ENCODE assay signal across 10 cellular contexts in genomic region chr2:112622528-112622849, GRCh38. TPM values are rescaled to one million over a fixed set of nuclear protein-coding genes. Genes with fewer than 3 reads are reported as not detected.
DNase-seq lines count a peak whose midpoint lies in the region; ATAC-seq and TF ChIP-seq lines count a peak whose summit lies in the region.
"Had no signal": no experiment of that assay in that cellular context is flagged by ENCODE, and none has a peak within 500 bp of the region (broad histone marks: within the 10 kb centered on the region; RNA-seq: fewer than 3 reads in every experiment).

No MANE protein-coding gene starts in this region.

- peaks cover 14% of the 10 kb centered on the region for H3K4me1 Mint-ChIP-seq in GM23338

- no peaks in the 10 kb centered on the region for H3F3A ChIP-seq in GM23338 (replicated peaks; ENCODE audit: low read depth)

- no peak for TF ChIP-seq CTCF in GM23338 (conservative IDR thresholded peaks at IDR 0.05; ENCODE audit: low read depth in 2 of 2)
- no peak for TF ChIP-seq CTCF in esophagus squamous epithelium (IDR thresholded peaks at IDR 0.05)
- no peak for TF ChIP-seq CTCF in suprapubic skin (IDR thresholded peaks at IDR 0.05)

- H3K36me3 ChIP-seq in GM23338 (ENCODE audit: insufficient read depth) = no peaks in the 10 kb centered on the region
- no peaks in the 10 kb centered on the region for H3K36me3 ChIP-seq in esophagus squamous epithelium
- H3K36me3 ChIP-seq in skeletal muscle satellite cell (ENCODE audit: insufficient read depth, low read length) = no peaks in the 10 kb centered on the region
- H3K36me3 ChIP-seq in suprapubic skin = no peaks in the 10 kb centered on the region

- H3K27ac ChIP-seq in GM23338 (ENCODE audit: low read depth) = no peak overlapping the region
- peak overlapping the region in 3 of 4 donors; percentile 43 to 67 (median 46) for H3K27ac ChIP-seq in esophagus squamous epithelium
- H3K27ac ChIP-seq in suprapubic skin = no peak overlapping the region

- TF ChIP-seq POLR2A in esophagus squamous epithelium (IDR thresholded peaks at IDR 0.05) (no peak), suprapubic skin (IDR thresholded peaks at IDR 0.05) (no peak)

- no peaks in the 10 kb centered on the region for H3K9me3 ChIP-seq in esophagus squamous epithelium
- no peaks in the 10 kb centered on the region for H3K9me3 ChIP-seq in skeletal muscle satellite cell (replicated peaks; ENCODE audit: low read length)
- H3K9me3 ChIP-seq in suprapubic skin = no peaks in the 10 kb centered on the region

- H3K4me2 ChIP-seq in GM23338 (no peak overlapping the region), skeletal muscle satellite cell (ENCODE audit: low read length) (peak overlapping the region; percentile 28)

- H4K20me1 ChIP-seq in GM23338 (replicated peaks; ENCODE audit: insufficient read depth) = no peaks in the 10 kb centered on the region

- ATAC-seq in GM23338 (no peak), HG02642 (IDR thresholded peaks at IDR 0.05; ENCODE audit: poor library complexity, unreplicated experiment) (no peak), HG02870 (IDR thresholded peaks at IDR 0.05; ENCODE audit: unreplicated experiment) (no peak)

- H3K4me1 ChIP-seq in GM23338 (ENCODE audit: insufficient read depth) (no peaks in the 10 kb centered on the region; the same call in 1 of the 2 replicates), esophagus squamous epithelium (peaks cover 17 to 48% (median 35%) of the 10 kb centered on the region in 3 donors), skeletal muscle satellite cell (ENCODE audit: control insufficient read depth, insufficient read depth, low read length) (peaks cover 56% of the 10 kb centered on the region), suprapubic skin (peaks cover 41% of the 10 kb centered on the region)

- TF ChIP-seq EP300 in suprapubic skin (IDR thresholded peaks at IDR 0.05) = no peak

- H3K9me2 ChIP-seq in GM23338 (ENCODE audit: insufficient read depth) = no peaks in the 10 kb centered on the region

- H3K27ac Mint-ChIP-seq in GM23338 = peak overlapping the region; percentile 75; the same call in 1 of the 2 replicates
- H3K27ac Mint-ChIP-seq: memory B cell had no signal

- H3K27me3 ChIP-seq in GM23338 (ENCODE audit: insufficient read depth) (no peaks in the 10 kb centered on the region), esophagus squamous epithelium (no peaks in the 10 kb centered on the region), skeletal muscle satellite cell (ENCODE audit: control insufficient read depth, insufficient read depth, low read length) (no peaks in the 10 kb centered on the region), suprapubic skin (no peaks in the 10 kb centered on the region)

- intact Hi-C loops in esophagus squamous epithelium (cut with DNase I) = no loop called here

- peaks cover 10% of the 10 kb centered on the region for H3K27me3 Mint-ChIP-seq in GM23338 (ENCODE audit: insufficient read depth, low read depth, poor library complexity)

- no peak overlapping the region for H3K4me3 Mint-ChIP-seq in GM23338
- H3K4me3 Mint-ChIP-seq: memory B cell had no signal

- DNase-seq in GM23338 (ENCODE audit: low spot score) = no peak
- peak; percentile 67 for DNase-seq in RKO (ENCODE audit: low spot score)
- DNase-seq in esophagus squamous epithelium (lab: John Stamatoyannopoulos, UW) = no peak
- DNase-seq in suprapubic skin (ENCODE audit: low spot score in 2 of 2) = no peak
- DNase-seq: GF-D8, NCI-H446 had no signal

- no peaks in the 10 kb centered on the region for H3K36me3 Mint-ChIP-seq in GM23338 (ENCODE audit: low read depth)
- H3K36me3 Mint-ChIP-seq: memory B cell had no signal

- no peak overlapping the region for H3K9ac ChIP-seq in skeletal muscle satellite cell (ENCODE audit: low read depth, low read length)

- no peaks in the 10 kb centered on the region for H3K79me2 ChIP-seq in GM23338 (replicated peaks; ENCODE audit: insufficient read depth)

- peak overlapping the region; percentile 85 for H2AFZ ChIP-seq in GM23338

- no peak overlapping the region for H3K4me3 ChIP-seq in GM23338
- no peak overlapping the region for H3K4me3 ChIP-seq in esophagus squamous epithelium
- H3K4me3 ChIP-seq in skeletal muscle satellite cell (ENCODE audit: low read length) = no peak overlapping the region
- no peak overlapping the region for H3K4me3 ChIP-seq in suprapubic skin

- WGBS in esophagus squamous epithelium, 2 donors = 25% methylated on average over 3 of the region's 3 CpGs
- WGBS in suprapubic skin = 40% methylated on average over 3 of the region's 3 CpGs

- no peaks in the 10 kb centered on the region for H3K9me3 Mint-ChIP-seq in GM23338
- H3K9me3 Mint-ChIP-seq: memory B cell had no signal

TF ChIP-seq in GM23338, 12 proteins besides CTCF, POLR2A, EP300 and RAD21 (continues in another document):
- no peak for TF ChIP-seq JUNB (IDR thresholded peaks at IDR 0.05; ENCODE audit: unreplicated experiment)
- TF ChIP-seq POLR2AphosphoS5 (IDR thresholded peaks at IDR 0.05; ENCODE audit: low read depth) = no peak
- no peak for TF ChIP-seq EZH2phosphoT487 (IDR thresholded peaks at IDR 0.05; ENCODE audit: unreplicated experiment)
- TF ChIP-seq, protein P1, sequence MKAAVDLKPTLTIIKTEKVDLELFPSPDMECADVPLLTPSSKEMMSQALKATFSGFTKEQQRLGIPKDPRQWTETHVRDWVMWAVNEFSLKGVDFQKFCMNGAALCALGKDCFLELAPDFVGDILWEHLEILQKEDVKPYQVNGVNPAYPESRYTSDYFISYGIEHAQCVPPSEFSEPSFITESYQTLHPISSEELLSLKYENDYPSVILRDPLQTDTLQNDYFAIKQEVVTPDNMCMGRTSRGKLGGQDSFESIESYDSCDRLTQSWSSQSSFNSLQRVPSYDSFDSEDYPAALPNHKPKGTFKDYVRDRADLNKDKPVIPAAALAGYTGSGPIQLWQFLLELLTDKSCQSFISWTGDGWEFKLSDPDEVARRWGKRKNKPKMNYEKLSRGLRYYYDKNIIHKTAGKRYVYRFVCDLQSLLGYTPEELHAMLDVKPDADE (IDR thresholded peaks at IDR 0.05) = no peak

RNA-seq across cellular contexts. Expression of gene SLC20A1, which starts 23.2 kb away (rescaled TPM):
- 81.9 and 84.3 TPM in 2 replicates for total RNA-seq in GM23338 (2014; rRNA removed; shearing (Covaris generic))
- polyA plus RNA-seq in GM23338 (2016; fragmentation: Nextera tagmentation; extraction: Ambion mirVana) = 50.1 and 52.9 TPM in 2 replicates
- total RNA-seq in esophagus squamous epithelium = 10 to 100 TPM in 3 of 4 donors, 1 to 10 TPM in 1; 9.4 to 26.9 (median 21.5) TPM
- total RNA-seq in skeletal muscle satellite cell (2012; rRNA removed) = 110 and 184 TPM in 2 replicates
- total RNA-seq in suprapubic skin = 10 to 100 TPM; 19.2 to 50.6 (median 34.5) TPM

RNA-seq across cellular contexts. Expression of gene CHCHD5, which starts 38.1 kb away (rescaled TPM):
- total RNA-seq in GM23338 (2014; rRNA removed; shearing (Covaris generic)) = 15.5 and 18.7 TPM in 2 replicates
- 68.8 and 69.9 TPM in 2 replicates for polyA plus RNA-seq in GM23338 (2016; fragmentation: Nextera tagmentation; extraction: Ambion mirVana)
- 10 to 100 TPM; 16.6 to 31.2 (median 18.4) TPM for total RNA-seq in esophagus squamous epithelium
- 13.1 and 13.4 TPM in 2 replicates for total RNA-seq in skeletal muscle satellite cell (2012; rRNA removed)
- total RNA-seq in suprapubic skin = 10 to 100 TPM; 11.7 to 23.2 (median 16.1) TPM

Comparison
In these comparisons a context has a peak if more than half of its experiments do, and no peak if none do; other contexts are left out.
1. H3K27ac ChIP-seq: peak in esophagus squamous epithelium (3 of 4); none in GM23338 (single experiment) and suprapubic skin (single experiment).